ENCODE assay signal across 3 cellular contexts in genomic region chr16:55453909-55454308, GRCh38.
TF ChIP-seq lines count a peak whose summit lies in the region.

No MANE protein-coding gene starts in this region.

TF ChIP-seq in A549, 52 proteins besides CTCF, POLR2A, EP300 and RAD21:
- TF ChIP-seq GATA3 (IDR thresholded peaks at IDR 0.05; ENCODE audit: borderline replicate concordance) (no peak), BHLHE40 (IDR thresholded peaks at IDR 0.05; ENCODE audit: low read depth, low read length) (no peak), MAFK (IDR thresholded peaks at IDR 0.05; ENCODE audit: partially characterized antibody) (peak; percentile 52), HOXA7 (CRISPR knock-in tag; IDR thresholded peaks at IDR 0.05) (no peak), POLR2AphosphoS2 (conservative IDR thresholded peaks at IDR 0.05; ENCODE audit: low read length) (no peak)

TF ChIP-seq in K562, 482 proteins besides CTCF, POLR2A, EP300 and RAD21:
- no peak for TF ChIP-seq ZNF354B (CRISPR knock-in tag; IDR thresholded peaks at IDR 0.05)
- TF ChIP-seq ZNF316 (IDR thresholded peaks at IDR 0.05) = 0 out of 2 replicates have a peak, but pooled peaks have one; percentile 15
TF ChIP-seq in K562: peak in this region for 1.

TF ChIP-seq in HepG2, 621 proteins besides CTCF, POLR2A, EP300 and RAD21:
- TF ChIP-seq MAFF (IDR thresholded peaks at IDR 0.05; ENCODE audit: low read depth, low read length) (peak; percentile 66), ZEB1 (IDR thresholded peaks at IDR 0.05; ENCODE audit: insufficient replicate concordance, low read depth) (no peak), MAFK (conservative IDR thresholded peaks at IDR 0.05 in 1 of 2, IDR thresholded peaks at IDR 0.05 in 1 of 2; ENCODE audit: low read length in 2 of 2) (peak; percentile 73 to 78)
TF ChIP-seq in HepG2: peak in this region for 2.
